In genomic region chr2:158128168-158128973, GRCh38 we compare ENCODE assay signal across 32 cellular contexts. TPM values are rescaled to one million over a fixed set of nuclear protein-coding genes. Genes with fewer than 3 reads are reported as not detected.
DNase-seq lines count a peak whose midpoint lies in the region; ATAC-seq, FAIRE-seq and TF ChIP-seq lines count a peak whose summit lies in the region.
"Had no signal": no experiment of that assay in that cellular context is flagged by ENCODE, and none has a peak within 500 bp of the region (broad histone marks: within the 10 kb centered on the region; RNA-seq: fewer than 3 reads in every experiment).

No MANE protein-coding gene starts in this region.

- no peaks in the 10 kb centered on the region for H3K27me3 ChIP-seq in endodermal cell (ENCODE audit: control insufficient read depth, insufficient read depth, low read length, poor library complexity, severe bottlenecking)
- H3K27me3 ChIP-seq: BE2C, SJCRH30, testis, uterus had no signal

- no peak overlapping the region for H3K9ac ChIP-seq in kidney (ENCODE audit: low read length in 2 of 2)
- no peak overlapping the region for H3K9ac ChIP-seq in endodermal cell (ENCODE audit: extremely low read depth, low read length, poor library complexity, severe bottlenecking)

- no peak for FAIRE-seq in kidney (lab: Jason Lieb, UNC)
- FAIRE-seq: bronchial epithelial cell had no signal

- H3K4me3 ChIP-seq in kidney (ENCODE audit: low read length in 2 of 2) = no peak overlapping the region
- no peak overlapping the region for H3K4me3 ChIP-seq in endodermal cell (ENCODE audit: low read length)
- H3K4me3 ChIP-seq: SJCRH30, testis, uterus had no signal

- peaks cover 4% of the 10 kb centered on the region for H3K9me3 Mint-ChIP-seq in progenitor cell of endocrine pancreas (ENCODE audit: low read depth)
- no peaks in the 10 kb centered on the region for H3K9me3 Mint-ChIP-seq in endodermal cell
- no peaks in the 10 kb centered on the region for H3K9me3 Mint-ChIP-seq in activated T-helper 17 cell treated with anti-CD3 and anti-CD28 coated beads, Interleukin-2, amount 50 U/mL, for 72 hours
- H3K9me3 Mint-ChIP-seq: activated T-helper 1 cell treated with anti-CD3 and anti-CD28 coated beads, Interleukin-12 subunit alpha, Interleukin-12 subunit beta, Interleukin-2, Interleukin-4 antibody, amounts not matched to agents 30 ng/mL and 10 ng/mL and 1 ng/mL, durations not matched to agents 14 hours and 24 hours and 36 hours; IgD-negative memory B cell; memory B cell; T-cell had no signal

- peaks cover 15 to 65% of the 10 kb centered on the region in 2 donors for H3K4me1 ChIP-seq in kidney (ENCODE audit: control insufficient read depth in 1 of 2, insufficient read depth in 1 of 2, low read depth in 1 of 2, low read length in 2 of 2)
- H3K4me1 ChIP-seq in endodermal cell (ENCODE audit: control insufficient read depth, insufficient read depth, low read length) = peaks cover 21% of the 10 kb centered on the region
- H3K4me1 ChIP-seq: BE2C, SJCRH30, testis, uterus had no signal

- no peak for ATAC-seq in GM18517 (IDR thresholded peaks at IDR 0.05; ENCODE audit: unreplicated experiment)
- no peak for ATAC-seq in HG03025 (IDR thresholded peaks at IDR 0.05; ENCODE audit: low FRiP score, unreplicated experiment)
- ATAC-seq in activated T-helper 17 cell treated with anti-CD3 and anti-CD28 coated beads, Interleukin-2, amount 50 U/mL, for 72 hours (replicated peaks) = no peak
- ATAC-seq: activated CD4-positive, CD25-positive, alpha-beta regulatory T cell treated with anti-CD3 and anti-CD28 coated beads, Interleukin-2, amount 50 U/mL, for 24 hours; left cardiac atrium; T-cell had no signal

- H3K27ac ChIP-seq in kidney (ENCODE audit: low read depth in 2 of 2, low read length in 2 of 2) (peak overlapping the region; percentile 58 to 62), endodermal cell (ENCODE audit: low read depth, low read length) (no peak overlapping the region)
- H3K27ac ChIP-seq: SJCRH30, testis, uterus had no signal

- H3K36me3 ChIP-seq in kidney (ENCODE audit: control insufficient read depth in 1 of 2, insufficient read depth in 2 of 2, low read length in 2 of 2) (no peaks in the 10 kb centered on the region), endodermal cell (ENCODE audit: control insufficient read depth, insufficient read depth, low read length) (no peaks in the 10 kb centered on the region)
- H3K36me3 ChIP-seq: BE2C, SJCRH30, uterus had no signal

- peak; percentile 55 for DNase-seq in COLO668 (lab: John Stamatoyannopoulos, UW; ENCODE audit: unreplicated experiment)
- peak; percentile 42 for DNase-seq in NCI-H69 (lab: John Stamatoyannopoulos, UW)
- no peak for DNase-seq in kidney
- no peak for DNase-seq in progenitor cell of endocrine pancreas (ENCODE audit: low spot score, unreplicated experiment)
- DNase-seq in endodermal cell = no peak
- DNase-seq: activated CD4-positive, alpha-beta T cell treated with anti-CD3 and anti-CD28 coated beads, Interleukin-2, amount 50 U/mL, for 48 hours; activated CD8-positive, alpha-beta memory T cell treated with anti-CD3 and anti-CD28 coated beads, Interleukin-2, amount 50 U/mL, for 4 hours; activated naive CD4-positive, alpha-beta T cell treated with anti-CD3 and anti-CD28 coated beads, Interleukin-2, amount 50 U/mL, for 16 hours; amygdala; BE2C; DMS79 treated with DMSO at 0.1 percent for 48 hours; effector memory CD4-positive, alpha-beta T cell; erythroblast; left cardiac atrium; NCI-H1092 treated with DMSO at 0.1 percent for 48 hours; NCI-H748 treated with DMSO at 0.1 percent for 48 hours; SJCRH30; stimulated activated naive CD4-positive, alpha-beta T cell treated with Interleukin-2 at 50 U/mL for 16 hours; T-cell; testis; uterus had no signal

- intact Hi-C loops in kidney (cut with DNase I) = no loop called here

- H3K4me3 Mint-ChIP-seq in progenitor cell of endocrine pancreas (ENCODE audit: low read depth) (peak overlapping the region; percentile 40), endodermal cell (no peak overlapping the region)
- H3K4me3 Mint-ChIP-seq in activated T-helper 17 cell treated with anti-CD3 and anti-CD28 coated beads, Interleukin-2, amount 50 U/mL, for 72 hours = no peak overlapping the region
- H3K4me3 Mint-ChIP-seq: activated T-helper 1 cell treated with anti-CD3 and anti-CD28 coated beads, Interleukin-12 subunit alpha, Interleukin-12 subunit beta, Interleukin-2, Interleukin-4 antibody, amounts not matched to agents 30 ng/mL and 10 ng/mL and 1 ng/mL, durations not matched to agents 14 hours and 24 hours and 36 hours; IgD-negative memory B cell; memory B cell; T-cell had no signal

- H3K36me3 Mint-ChIP-seq in progenitor cell of endocrine pancreas (ENCODE audit: insufficient read depth) (no peaks in the 10 kb centered on the region), endodermal cell (ENCODE audit: low read depth) (no peaks in the 10 kb centered on the region)
- no peaks in the 10 kb centered on the region for H3K36me3 Mint-ChIP-seq in activated T-helper 17 cell treated with anti-CD3 and anti-CD28 coated beads, Interleukin-2, amount 50 U/mL, for 72 hours (ENCODE audit: low read depth)
- H3K36me3 Mint-ChIP-seq: IgD-negative memory B cell, memory B cell, T-cell had no signal

- TF ChIP-seq CTCF in kidney (IDR thresholded peaks at IDR 0.05; ENCODE audit: borderline replicate concordance, extremely low read depth, insufficient read depth) (no peak), progenitor cell of endocrine pancreas (IDR thresholded peaks at IDR 0.05; ENCODE audit: unreplicated experiment) (no peak), endodermal cell (conservative IDR thresholded peaks at IDR 0.05) (no peak)

- 71 to 88% methylated on average over 1 to 2 of the region's 2 CpGs for WGBS in endodermal cell (ENCODE audit: insufficient coverage in 1 of 2, insufficient read length in 1 of 2), 2 experiments

- H3K27me3 Mint-ChIP-seq in progenitor cell of endocrine pancreas (no peaks in the 10 kb centered on the region), endodermal cell (ENCODE audit: insufficient read depth) (no peaks in the 10 kb centered on the region)
- peaks cover 15% of the 10 kb centered on the region for H3K27me3 Mint-ChIP-seq in activated T-helper 17 cell treated with anti-CD3 and anti-CD28 coated beads, Interleukin-2, amount 50 U/mL, for 72 hours

- H3K4me1 Mint-ChIP-seq in progenitor cell of endocrine pancreas (ENCODE audit: low read depth) (peaks cover 51% of the 10 kb centered on the region), endodermal cell (peaks cover 49% of the 10 kb centered on the region)
- H3K4me1 Mint-ChIP-seq in activated T-helper 17 cell treated with anti-CD3 and anti-CD28 coated beads, Interleukin-2, amount 50 U/mL, for 72 hours = no peaks in the 10 kb centered on the region
- H3K4me1 Mint-ChIP-seq: IgD-negative memory B cell, memory B cell had no signal

- H3K27ac Mint-ChIP-seq in progenitor cell of endocrine pancreas (peak overlapping the region; percentile 54), endodermal cell (no peak overlapping the region)
- H3K27ac Mint-ChIP-seq in activated T-helper 17 cell treated with anti-CD3 and anti-CD28 coated beads, Interleukin-2, amount 50 U/mL, for 72 hours = no peak overlapping the region
- H3K27ac Mint-ChIP-seq: activated T-helper 1 cell treated with anti-CD3 and anti-CD28 coated beads, Interleukin-12 subunit alpha, Interleukin-12 subunit beta, Interleukin-2, Interleukin-4 antibody, amounts not matched to agents 30 ng/mL and 10 ng/mL and 1 ng/mL, durations not matched to agents 14 hours and 24 hours and 36 hours; IgD-negative memory B cell; memory B cell; T-cell had no signal

- H3K9me3 ChIP-seq in kidney (ENCODE audit: control insufficient read depth in 1 of 2, low read length in 2 of 2) (no peaks in the 10 kb centered on the region), endodermal cell (ENCODE audit: control insufficient read depth, low read length) (no peaks in the 10 kb centered on the region)
- H3K9me3 ChIP-seq: BE2C, SJCRH30, testis, uterus had no signal

RNA-seq across cellular contexts. Expression of gene UPP2, which starts 26.7 kb away (rescaled TPM):
- total RNA-seq in kidney (0.19 TPM), progenitor cell of endocrine pancreas (not detected in 2 replicates), endodermal cell (not detected)
- polyA plus RNA-seq in kidney (ENCODE audit: insufficient read depth, low read depth, low replicate concordance) = 20.9 TPM
- not detected for polyA plus RNA-seq in endodermal cell (2013, experiment 1 of 2)
- not detected for polyA plus RNA-seq in endodermal cell (2013, experiment 2 of 2)
- not detected for total RNA-seq in activated T-helper 17 cell treated with anti-CD3 and anti-CD28 coated beads, Interleukin-2, amount 50 U/mL, for 72 hours
- total RNA-seq: activated T-helper 1 cell treated with anti-CD3 and anti-CD28 coated beads, Interleukin-12 subunit alpha, Interleukin-12 subunit beta, Interleukin-2, Interleukin-4 antibody, amounts not matched to agents 30 ng/mL and 10 ng/mL and 1 ng/mL, durations not matched to agents 14 hours and 24 hours and 36 hours; bronchial epithelial cell; fibroblast of villous mesenchyme; left cardiac atrium; myocyte; posterior vena cava; SJCRH30; T-cell had no signal
- polyA plus RNA-seq: IgD-negative memory B cell had no signal

Comparison
In these comparisons a context has a peak if more than half of its experiments do, and no peak if none do; other contexts are left out.
1. DNase-seq: peak in COLO668 (single experiment) and NCI-H69 (single experiment); none in kidney (single experiment), progenitor cell of endocrine pancreas (single experiment) and endodermal cell (single experiment).